Comparison of ENCODE assay signal across 8 cellular contexts in the genomic region with DNA sequence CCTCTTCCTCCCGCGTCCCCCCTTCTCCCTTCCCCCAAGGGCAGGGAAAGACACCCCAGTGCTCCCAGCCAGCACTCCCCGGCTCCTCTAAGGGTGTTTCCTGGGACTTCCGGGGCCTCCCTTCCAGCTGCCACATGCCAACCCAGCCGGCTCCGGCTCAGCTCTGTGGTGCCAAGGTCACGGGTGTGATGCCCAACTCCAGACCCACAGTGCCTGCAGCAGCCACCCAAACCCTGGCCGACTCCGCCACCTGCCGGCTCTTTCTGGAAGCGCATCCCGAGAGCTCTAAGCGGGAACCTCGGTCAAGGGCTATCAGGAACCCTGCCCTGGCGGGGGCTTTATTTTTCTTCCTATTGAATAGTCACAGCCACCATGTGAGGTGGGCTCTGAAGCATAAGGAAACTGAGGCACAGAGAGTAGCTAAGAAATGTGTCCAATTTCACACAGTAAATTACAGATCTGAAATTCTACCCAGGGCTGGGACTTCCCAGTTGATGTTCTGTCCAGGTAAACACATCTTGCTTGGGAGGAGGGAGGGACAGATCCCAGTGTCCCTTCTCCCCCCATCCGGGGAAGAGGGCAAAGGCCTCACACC. TPM values are rescaled to one million over a fixed set of nuclear protein-coding genes. Genes with fewer than 3 reads are reported as not detected.
DNase-seq lines count a peak whose midpoint lies in the region; ATAC-seq, FAIRE-seq and TF ChIP-seq lines count a peak whose summit lies in the region.

No MANE protein-coding gene starts in this region.

- H3K27ac Mint-ChIP-seq in naive B cell = peak overlapping the region in 2 of 6 donors; percentile 41 to 85

- peaks cover 0 to 8% of the 10 kb centered on the region in 2 donors for H3K36me3 Mint-ChIP-seq in naive B cell

- ATAC-seq in naive B cell (ENCODE audit: low read depth in 2 of 2) = peak; percentile 67 to 75
- no peak for ATAC-seq in HG03571 (IDR thresholded peaks at IDR 0.05; ENCODE audit: unreplicated experiment)

- no peak overlapping the region for H3K27ac ChIP-seq in OCI-LY7 (ENCODE audit: low read depth, low read length, poor library complexity, severe bottlenecking)

- peak overlapping the region; percentile 46 for H3K4me2 ChIP-seq in OCI-LY7 (ENCODE audit: low read length)

- FAIRE-seq in HTR-8/SVneo (lab: Jason Lieb, UNC) = peak; percentile 80

- intact Hi-C loops in OCI-LY7 (cut with micrococcal nuclease; ENCODE audit: unreplicated experiment) = loop anchor here (1.0 to 5.0 kb wide), 2 partner anchors 75 to 239 kb away; a partner anchor contains a TSS

- H3K9me2 ChIP-seq in OCI-LY7 (ENCODE audit: insufficient read depth, low read length) = no peaks in the 10 kb centered on the region

- H3K9me3 Mint-ChIP-seq in naive B cell = no peaks in the 10 kb centered on the region

- H3K36me3 ChIP-seq in OCI-LY7 (ENCODE audit: insufficient read depth, low read length) = no peaks in the 10 kb centered on the region; the same call in 1 of the 2 replicates

- no peaks in the 10 kb centered on the region for H3K79me2 ChIP-seq in OCI-LY7 (ENCODE audit: insufficient read depth, low read depth, low read length)

- TF ChIP-seq POLR2A in erythroblast (IDR thresholded peaks at IDR 0.05; ENCODE audit: low read length) = no peak

- H3K4me1 ChIP-seq in OCI-LY7 (ENCODE audit: insufficient read depth, low read length, poor library complexity, severe bottlenecking) = peaks cover 26% of the 10 kb centered on the region

- no TSS peak for BruUV-seq in OCI-LY7 (replicated peaks; lab: Mats Ljungman, UMichigan)

- POLR2A ChIA-PET in OCI-LY7 (lab: Charles Lee) = interaction anchor here (0.6 to 1.1 kb wide), 2 partner anchors 25 to 317 kb away, joined by 3 read pairs; no protein-coding TSS in a partner anchor

- H4K20me1 ChIP-seq in OCI-LY7 (ENCODE audit: insufficient read depth, low read length) = no peaks in the 10 kb centered on the region

- H3K27me3 Mint-ChIP-seq in naive B cell = peaks cover 5 to 38% (median 38%) of the 10 kb centered on the region in 3 donors

- H2AFZ ChIP-seq in OCI-LY7 (ENCODE audit: low read length) = peak overlapping the region; percentile 43; the same call in 1 of the 2 replicates

- DNase-seq in DMS53 treated with DMSO at 0.1 percent for 48 hours (lab: John Stamatoyannopoulos, UW; ENCODE audit: unreplicated experiment) (peak; percentile 27), HTR-8/SVneo (ENCODE audit: insufficient read length, low spot score) (peak; percentile 88), OCI-LY7 (ENCODE audit: low spot score) (peak; percentile 84), activated T-cell treated with anti-CD3 and anti-CD28 coated beads for 24 hours (ENCODE audit: low read depth) (peak; percentile 83), erythroblast (lab: John Stamatoyannopoulos, UW) (peak; percentile 67 to 84), naive B cell (peak; percentile 83)
- DNase-seq in stimulated activated CD8-positive, alpha-beta memory T cell treated with anti-CD3 and anti-CD28 coated beads, Interleukin-7, amount 100 ng/mL, for 4 hours (ENCODE audit: low read depth in 2 of 2) = peak; percentile 68 to 69

- H3K4me1 Mint-ChIP-seq in naive B cell = peaks cover 31 to 44% (median 41%) of the 10 kb centered on the region in 3 donors

- H3K9me3 ChIP-seq in OCI-LY7 (ENCODE audit: low read length) = no peaks in the 10 kb centered on the region

- H3K4me3 Mint-ChIP-seq in naive B cell = peak overlapping the region in 4 of 8 donors; percentile 29 to 76 (median 48)

- no peak overlapping the region for H3K4me3 ChIP-seq in OCI-LY7 (ENCODE audit: low read depth, low read length, poor library complexity, severe bottlenecking)

- CTCF ChIA-PET in OCI-LY7 (lab: Charles Lee; ENCODE audit: unreplicated experiment) = interaction anchor here (1.1 kb wide), 2 partner anchors 10 to 75 kb away, joined by 3 to 4 read pairs; no protein-coding TSS in a partner anchor

- peak; percentile 94 for TF ChIP-seq CTCF in OCI-LY7 (conservative IDR thresholded peaks at IDR 0.05; ENCODE audit: low read length)

RNA-seq across cellular contexts. Expression of a gene that starts 3.3 kb away (rescaled TPM):
- total RNA-seq in OCI-LY7 (2014; rRNA removed; shearing (Covaris generic)) = not detected in 2 replicates
- total RNA-seq in OCI-LY7 (2022) = not detected in 2 replicates
- under 1 TPM in 1 of 6 donors, not detected in 5; 0.12 TPM for polyA plus RNA-seq in naive B cell (ENCODE audit: low read depth in 6 of 6)

RNA-seq across cellular contexts. Expression of a gene that starts 13.5 kb away (rescaled TPM):
- 33.7 and 36.5 TPM in 2 replicates for total RNA-seq in OCI-LY7 (2014; rRNA removed; shearing (Covaris generic))
- total RNA-seq in OCI-LY7 (2022) = 54.2 and 62.1 TPM in 2 replicates
- polyA plus RNA-seq in naive B cell (ENCODE audit: low read depth in 6 of 6) = 10 to 100 TPM; 30.7 to 53.7 (median 42.0) TPM

RNA-seq across cellular contexts. Expression of a gene that starts 15.7 kb away (rescaled TPM):
- total RNA-seq in OCI-LY7 (2014; rRNA removed; shearing (Covaris generic)) = not detected in 2 replicates
- not detected in 2 replicates for total RNA-seq in OCI-LY7 (2022)
- polyA plus RNA-seq in naive B cell (ENCODE audit: low read depth in 6 of 6) = under 1 TPM in 1 of 6 donors, not detected in 5; 0.09 TPM

RNA-seq across cellular contexts. Expression of a gene that starts 41.7 kb away (rescaled TPM):
- 1.5 and 9.4 TPM in 2 replicates for total RNA-seq in OCI-LY7 (2014; rRNA removed; shearing (Covaris generic))
- 2.7 TPM in 2 replicates for total RNA-seq in OCI-LY7 (2022)
- polyA plus RNA-seq in naive B cell (ENCODE audit: low read depth in 6 of 6) = under 1 TPM in 3 of 6 donors, not detected in 3; 0.12 to 0.25 (median 0.24) TPM

RNA-seq across cellular contexts. Expression of a gene that starts 44.8 kb away (rescaled TPM):
- total RNA-seq in OCI-LY7 (2014; rRNA removed; shearing (Covaris generic)) = not detected in 2 replicates
- not detected in 2 replicates for total RNA-seq in OCI-LY7 (2022)
- not detected for polyA plus RNA-seq in naive B cell (ENCODE audit: low read depth in 6 of 6)

Comparison
In these comparisons a context has a peak if more than half of its experiments do, and no peak if none do; other contexts are left out.
1. DNase-seq: peak in every context shown above with its lines; median percentile 88 in HTR-8/SVneo; 84 in OCI-LY7; 83 in activated T-cell treated with anti-CD3 and anti-CD28 coated beads for 24 hours; 83 in naive B cell; 76 in erythroblast; 68 in stimulated activated CD8-positive, alpha-beta memory T cell treated with anti-CD3 and anti-CD28 coated beads, Interleukin-7, amount 100 ng/mL, for 4 hours; 27 in DMS53 treated with DMSO at 0.1 percent for 48 hours.